8 cellular contexts compared by ENCODE assay signal in genomic region chr19:14556662-14557188, GRCh38. TPM values are rescaled to one million over a fixed set of nuclear protein-coding genes. Genes with fewer than 3 reads are reported as not detected.
A peak's percentile ranks its signal among the peaks of the same experiment; 100 is the strongest.
DNase-seq lines count a peak whose midpoint lies in the region; ATAC-seq and TF ChIP-seq lines count a peak whose summit lies in the region.

No MANE protein-coding gene starts in this region.

- H3K4me3 ChIP-seq in right atrium auricular region (peak overlapping the region in 1 of 2 donors; percentile 18), aorta (ENCODE audit: low read length in 2 of 2) (no peak overlapping the region)

- peaks cover 4% of the 10 kb centered on the region for H3K36me3 Mint-ChIP-seq in T-helper 2 cell treated with Interferon-gamma antibody and Interleukin-4, amounts not matched to agents 5 μg/mL and 100 μg/mL, for 36 hours (ENCODE audit: low read depth)

- peak; percentile 96 to 98 for TF ChIP-seq CTCF in right atrium auricular region (IDR thresholded peaks at IDR 0.05)

- H3K27ac ChIP-seq in angular gyrus (ENCODE audit: low read depth, low read length) (peak overlapping the region; percentile 71), right atrium auricular region (peak overlapping the region in 1 of 2 donors; percentile 21), aorta (ENCODE audit: low read depth in 1 of 2, low read length in 2 of 2) (no peak overlapping the region)

- H3K9me3 ChIP-seq in right atrium auricular region (no peaks in the 10 kb centered on the region), aorta (ENCODE audit: control insufficient read depth, low read length) (no peaks in the 10 kb centered on the region)

- peak; percentile 86 for ATAC-seq in aorta (ENCODE audit: low FRiP score)

- DNase-seq in NCI-H187 (lab: John Stamatoyannopoulos, UW) = peak; percentile 24 to 26
- DNase-seq in NCI-H187 treated with DMSO at 0.1 percent for 48 hours (lab: John Stamatoyannopoulos, UW) = no peak
- DNase-seq in LHCN-M2 (ENCODE audit: low read depth) = peak; percentile 76
- DNase-seq in T-helper 2 cell treated with Interferon-gamma antibody and Interleukin-4, amounts not matched to agents 5 μg/mL and 100 μg/mL, for 36 hours (ENCODE audit: low spot score) = peak; percentile 69
- DNase-seq in right atrium auricular region (ENCODE audit: low spot score) = peak; percentile 67
- DNase-seq in retina = peak; percentile 85
- DNase-seq in aorta = peak; percentile 88 to 93

- no peak overlapping the region for H3K27ac Mint-ChIP-seq in T-helper 2 cell treated with Interferon-gamma antibody and Interleukin-4, amounts not matched to agents 5 μg/mL and 100 μg/mL, for 36 hours

- H3K4me1 Mint-ChIP-seq in T-helper 2 cell treated with Interferon-gamma antibody and Interleukin-4, amounts not matched to agents 5 μg/mL and 100 μg/mL, for 36 hours (ENCODE audit: low read depth) = peaks cover 14% of the 10 kb centered on the region

- intact Hi-C loops in aorta (cut with DNase I) = no loop called here

- H3K4me1 ChIP-seq in right atrium auricular region (peaks cover 0 to 48% of the 10 kb centered on the region in 2 donors), aorta (ENCODE audit: control insufficient read depth in 1 of 2, insufficient read depth in 2 of 2, low read length in 2 of 2) (no peaks in the 10 kb centered on the region)

- H3K36me3 ChIP-seq in right atrium auricular region (no peaks in the 10 kb centered on the region), aorta (ENCODE audit: control insufficient read depth in 1 of 2, insufficient read depth in 2 of 2, low read length in 1 of 2) (no peaks in the 10 kb centered on the region)

- H3K9me3 Mint-ChIP-seq in T-helper 2 cell treated with Interferon-gamma antibody and Interleukin-4, amounts not matched to agents 5 μg/mL and 100 μg/mL, for 36 hours = no peaks in the 10 kb centered on the region

- WGBS in aorta, 2 donors = 9 to 11% methylated on average over 18 of the region's 18 CpGs

- H3K27me3 ChIP-seq in right atrium auricular region = no peaks in the 10 kb centered on the region
- H3K27me3 ChIP-seq in aorta (ENCODE audit: control insufficient read depth in 1 of 2, insufficient read depth in 2 of 2, low read length in 1 of 2) = no peaks in the 10 kb centered on the region

- H3K27me3 Mint-ChIP-seq in T-helper 2 cell treated with Interferon-gamma antibody and Interleukin-4, amounts not matched to agents 5 μg/mL and 100 μg/mL, for 36 hours (ENCODE audit: low read depth) = no peaks in the 10 kb centered on the region

- H3K4me3 Mint-ChIP-seq in T-helper 2 cell treated with Interferon-gamma antibody and Interleukin-4, amounts not matched to agents 5 μg/mL and 100 μg/mL, for 36 hours = peak overlapping the region; percentile 32

RNA-seq across cellular contexts. Expression of gene NDUFB7, which starts 15.1 kb away (rescaled TPM):
- total RNA-seq in LHCN-M2 (2014; rRNA removed) (255 and 341 TPM in 2 replicates), right atrium auricular region (100 to 1,000 TPM; 593 to 729 TPM), aorta (100 to 1,000 TPM; 118 to 126 TPM)
- 357 TPM for polyA plus RNA-seq in LHCN-M2 (2012)
- polyA plus RNA-seq in aorta = 100 to 1,000 TPM; 433 to 452 TPM

RNA-seq across cellular contexts. Expression of gene CLEC17A, which starts 26.2 kb away (rescaled TPM):
- total RNA-seq in LHCN-M2 (2014; rRNA removed) = not detected in 2 replicates
- polyA plus RNA-seq in LHCN-M2 (2012) = not detected
- total RNA-seq in right atrium auricular region = not detected
- total RNA-seq in aorta = under 1 TPM in 1 of 2 donors, not detected in 1; 0.18 TPM
- polyA plus RNA-seq in aorta = not detected

RNA-seq across cellular contexts. Expression of gene TECR, which starts 27.3 kb away (rescaled TPM):
- total RNA-seq in LHCN-M2 (2014; rRNA removed) = 59.6 and 79.7 TPM in 2 replicates
- polyA plus RNA-seq in LHCN-M2 (2012) = 144 TPM
- 10 to 100 TPM; 60.3 to 63.9 TPM for total RNA-seq in right atrium auricular region
- total RNA-seq in aorta = 10 to 100 TPM; 40.1 to 64.4 TPM
- 100 to 1,000 TPM in 1 of 2 donors, 10 to 100 TPM in 1; 56.5 to 112 TPM for polyA plus RNA-seq in aorta

RNA-seq across cellular contexts. Expression of gene DNAJB1, which starts 38.5 kb away (rescaled TPM):
- total RNA-seq in LHCN-M2 (2014; rRNA removed) = 93.3 and 107 TPM in 2 replicates
- 75.1 TPM for polyA plus RNA-seq in LHCN-M2 (2012)
- total RNA-seq in right atrium auricular region = 10 to 100 TPM; 36.5 to 52.9 TPM
- 10 to 100 TPM; 58.0 to 95.8 TPM for total RNA-seq in aorta
- polyA plus RNA-seq in aorta = 10 to 100 TPM; 34.8 to 44.3 TPM
